In genomic region chr2:74481432-74481831, GRCh38 we compare ENCODE assay signal across 10 cellular contexts. TPM values are rescaled to one million over a fixed set of nuclear protein-coding genes. Genes with fewer than 3 reads are reported as not detected.
DNase-seq lines count a peak whose midpoint lies in the region; ATAC-seq, FAIRE-seq and TF ChIP-seq lines count a peak whose summit lies in the region.
"Had no signal": no experiment of that assay in that cellular context is flagged by ENCODE, and none has a peak within 500 bp of the region (broad histone marks: within the 10 kb centered on the region; RNA-seq: fewer than 3 reads in every experiment).

No MANE protein-coding gene starts in this region.

- in situ Hi-C loops in G401 (cut with HindIII; ENCODE audit: low sequenced_read_pairs), result no loop called here

- peaks cover 29% of the 10 kb centered on the region for H3K4me1 ChIP-seq in Karpas-422 (ENCODE audit: low read length)
- peaks cover 29 to 37% of the 10 kb centered on the region in 2 donors for H3K4me1 ChIP-seq in duodenal mucosa (ENCODE audit: control insufficient read depth in 1 of 2, insufficient read depth in 2 of 2, low read length in 2 of 2)

- no peak for DNase-seq in AG10803 (ENCODE audit: low read depth)
- no peak for DNase-seq in Karpas-422
- peak; percentile 44 for DNase-seq in natural killer cell treated with Interleukin-12 subunit alpha and Interleukin-12 subunit beta and Interleukin-15 and Interleukin-18, amount 100 ng/mL, for 72 hours (ENCODE audit: low spot score)
- DNase-seq in GM19239 (ENCODE audit: insufficient read length, low spot score), result no peak
- no peak for DNase-seq in HuH-7 (ENCODE audit: low spot score)
- DNase-seq in G401 (ENCODE audit: low spot score), result no peak
- no peak for DNase-seq in activated effector memory CD4-positive, alpha-beta T cell treated with anti-CD3 and anti-CD28 coated beads, Interleukin-2, amount 50 U/mL, for 16 hours
- DNase-seq: cerebellar nuclear complex, NCI-H1092 had no signal

- H3K27ac ChIP-seq in Karpas-422 (ENCODE audit: low read length) (peak overlapping the region; percentile 72; the same call in 1 of the 2 replicates), duodenal mucosa (ENCODE audit: low read depth, low read length) (no peak overlapping the region)

- ATAC-seq in natural killer cell treated with Interleukin-12 subunit alpha and Interleukin-12 subunit beta and Interleukin-15 and Interleukin-18, amount 100 ng/mL, for 72 hours, result no peak

- peak overlapping the region; percentile 88 for H3K4me2 ChIP-seq in Karpas-422 (ENCODE audit: low read depth, low read length, poor library complexity, severe bottlenecking)

- no peak for FAIRE-seq in GM19239 (lab: Jason Lieb, UNC)

- TF ChIP-seq CTCF in AG10803 (conservative IDR thresholded peaks at IDR 0.05; ENCODE audit: low read length), result no peak

- H3K27me3 ChIP-seq in Karpas-422 (ENCODE audit: low read length), result no peaks in the 10 kb centered on the region
- H3K27me3 ChIP-seq in duodenal mucosa (ENCODE audit: control insufficient read depth in 1 of 2, insufficient read depth in 2 of 2, low read length in 2 of 2), result no peaks in the 10 kb centered on the region

- peaks cover 25 to 37% of the 10 kb centered on the region in 2 donors for H3K4me1 Mint-ChIP-seq in natural killer cell treated with Interleukin-12 subunit alpha and Interleukin-12 subunit beta and Interleukin-15 and Interleukin-18, amount 100 ng/mL, for 72 hours (ENCODE audit: low read depth in 2 of 2)

- H3K4me3 ChIP-seq in AG10803 (ENCODE audit: low read length), result peak overlapping the region; percentile 97
- H3K4me3 ChIP-seq in Karpas-422 (ENCODE audit: low read length), result peak overlapping the region; percentile 97
- H3K4me3 ChIP-seq in duodenal mucosa (ENCODE audit: low read depth in 1 of 2, low read length in 2 of 2), result peak overlapping the region; percentile 92 to 96

- H4K20me1 ChIP-seq in Karpas-422 (ENCODE audit: insufficient read depth, low read depth, low read length), result no peaks in the 10 kb centered on the region

- H3K9ac ChIP-seq in Karpas-422 (ENCODE audit: low read length) (peak overlapping the region; percentile 85), duodenal mucosa (ENCODE audit: low read depth in 1 of 2, low read length in 2 of 2) (peak overlapping the region; percentile 67 to 98)

- H3K79me2 ChIP-seq in Karpas-422 (ENCODE audit: low read length), result peaks cover 49% of the 10 kb centered on the region

- H3K27ac Mint-ChIP-seq in natural killer cell treated with Interleukin-12 subunit alpha and Interleukin-12 subunit beta and Interleukin-15 and Interleukin-18, amount 100 ng/mL, for 72 hours, result peak overlapping the region; percentile 58 to 90

- no peak overlapping the region for H2AFZ ChIP-seq in Karpas-422 (ENCODE audit: low read length)

- no peaks in the 10 kb centered on the region for H3K27me3 Mint-ChIP-seq in natural killer cell treated with Interleukin-12 subunit alpha and Interleukin-12 subunit beta and Interleukin-15 and Interleukin-18, amount 100 ng/mL, for 72 hours

- peak overlapping the region; percentile 98 for H3K4me3 Mint-ChIP-seq in natural killer cell treated with Interleukin-12 subunit alpha and Interleukin-12 subunit beta and Interleukin-15 and Interleukin-18, amount 100 ng/mL, for 72 hours

- H3K36me3 Mint-ChIP-seq in natural killer cell treated with Interleukin-12 subunit alpha and Interleukin-12 subunit beta and Interleukin-15 and Interleukin-18, amount 100 ng/mL, for 72 hours, result peaks cover 4% of the 10 kb centered on the region

- H3K36me3 ChIP-seq in Karpas-422 (ENCODE audit: insufficient read depth, low read length), result peaks cover 8% of the 10 kb centered on the region; the same call in 1 of the 2 replicates
- peaks cover 0 to 30% of the 10 kb centered on the region in 2 donors for H3K36me3 ChIP-seq in duodenal mucosa (ENCODE audit: control insufficient read depth in 1 of 2, insufficient read depth in 2 of 2, low read length in 2 of 2)

- no peaks in the 10 kb centered on the region for H3K9me3 Mint-ChIP-seq in natural killer cell treated with Interleukin-12 subunit alpha and Interleukin-12 subunit beta and Interleukin-15 and Interleukin-18, amount 100 ng/mL, for 72 hours

- no peaks in the 10 kb centered on the region for H3K9me2 ChIP-seq in Karpas-422 (replicated peaks; ENCODE audit: insufficient read depth, low read length)

- no peaks in the 10 kb centered on the region for H3K9me3 ChIP-seq in Karpas-422 (ENCODE audit: low read length)
- no peaks in the 10 kb centered on the region for H3K9me3 ChIP-seq in duodenal mucosa (ENCODE audit: control insufficient read depth in 1 of 2, low read length in 2 of 2)

RNA-seq across cellular contexts. Expression of gene CCDC142, which starts 1.4 kb away (rescaled TPM):
- total RNA-seq in Karpas-422 (2014; rRNA removed; shearing (Covaris generic); ENCODE audit: low replicate concordance), result 47.7 and 50.5 TPM in 2 replicates
- 10 to 100 TPM; 31.8 to 46.5 TPM for total RNA-seq in natural killer cell treated with Interleukin-12 subunit alpha and Interleukin-12 subunit beta and Interleukin-15 and Interleukin-18, amount 100 ng/mL, for 72 hours
- total RNA-seq in G401 (2014; rRNA removed; shearing (Covaris generic)), result 15.7 and 19.0 TPM in 2 replicates

RNA-seq across cellular contexts. Expression of gene TTC31, which starts 1.4 kb away (rescaled TPM):
- 47.5 and 54.9 TPM in 2 replicates for total RNA-seq in Karpas-422 (2014; rRNA removed; shearing (Covaris generic); ENCODE audit: low replicate concordance)
- 10 to 100 TPM; 42.8 to 49.0 TPM for total RNA-seq in natural killer cell treated with Interleukin-12 subunit alpha and Interleukin-12 subunit beta and Interleukin-15 and Interleukin-18, amount 100 ng/mL, for 72 hours
- 21.7 and 34.6 TPM in 2 replicates for total RNA-seq in G401 (2014; rRNA removed; shearing (Covaris generic))

RNA-seq across cellular contexts. Expression of gene MRPL53, which starts 9.0 kb away (rescaled TPM):
- total RNA-seq in Karpas-422 (2014; rRNA removed; shearing (Covaris generic); ENCODE audit: low replicate concordance), result 91.4 and 144 TPM in 2 replicates
- 100 to 1,000 TPM in 1 of 2 donors, 10 to 100 TPM in 1; 94.5 to 111 TPM for total RNA-seq in natural killer cell treated with Interleukin-12 subunit alpha and Interleukin-12 subunit beta and Interleukin-15 and Interleukin-18, amount 100 ng/mL, for 72 hours
- total RNA-seq in G401 (2014; rRNA removed; shearing (Covaris generic)), result 33.2 and 58.9 TPM in 2 replicates

RNA-seq across cellular contexts. Expression of gene MOGS, which starts 16.2 kb away (rescaled TPM):
- 69.1 and 95.6 TPM in 2 replicates for total RNA-seq in Karpas-422 (2014; rRNA removed; shearing (Covaris generic); ENCODE audit: low replicate concordance)
- 100 to 1,000 TPM in 1 of 2 donors, 10 to 100 TPM in 1; 97.9 to 111 TPM for total RNA-seq in natural killer cell treated with Interleukin-12 subunit alpha and Interleukin-12 subunit beta and Interleukin-15 and Interleukin-18, amount 100 ng/mL, for 72 hours
- total RNA-seq in G401 (2014; rRNA removed; shearing (Covaris generic)), result 77.5 and 88.6 TPM in 2 replicates

RNA-seq across cellular contexts. Expression of gene LBX2, which starts 18.0 kb away (rescaled TPM):
- total RNA-seq in Karpas-422 (2014; rRNA removed; shearing (Covaris generic); ENCODE audit: low replicate concordance), result 7.2 and 15.8 TPM in 2 replicates
- total RNA-seq in natural killer cell treated with Interleukin-12 subunit alpha and Interleukin-12 subunit beta and Interleukin-15 and Interleukin-18, amount 100 ng/mL, for 72 hours, result 1 to 10 TPM; 1.3 to 1.5 TPM
- total RNA-seq in G401 (2014; rRNA removed; shearing (Covaris generic)), result not detected in 2 replicates
